1 cellular context compared by ENCODE assay signal in the genomic region with DNA sequence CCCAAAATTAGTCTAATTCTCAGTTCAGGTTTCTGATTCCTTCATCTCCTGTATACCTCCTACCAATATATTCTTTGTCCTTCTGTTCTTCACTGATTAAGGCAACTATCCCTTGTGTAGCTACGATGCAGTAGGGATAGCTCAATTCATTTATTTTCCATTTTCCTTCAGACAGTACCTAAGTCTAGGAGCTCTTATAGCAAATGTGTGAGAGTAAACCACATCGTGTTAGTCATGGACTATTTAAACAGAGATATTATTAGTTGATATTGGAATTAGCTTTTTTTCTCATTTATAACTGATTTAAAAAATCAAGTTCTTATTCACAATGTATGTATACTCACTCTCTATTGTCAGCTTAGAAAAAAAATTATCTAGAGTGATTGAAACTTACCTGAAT.
TF ChIP-seq lines count a peak whose summit lies in the region.

No MANE protein-coding gene starts in this region.

TF ChIP-seq in HepG2, 621 proteins besides CTCF, POLR2A, EP300 and RAD21 (continued from another document):
- TF ChIP-seq HNF4G (IDR thresholded peaks at IDR 0.05; ENCODE audit: borderline replicate concordance, low read depth, low read length) (no peak), HNF4G (CRISPR knock-in tag; IDR thresholded peaks at IDR 0.05; ENCODE audit: borderline replicate concordance, low read depth) (no peak)
- TF ChIP-seq, protein P1, sequence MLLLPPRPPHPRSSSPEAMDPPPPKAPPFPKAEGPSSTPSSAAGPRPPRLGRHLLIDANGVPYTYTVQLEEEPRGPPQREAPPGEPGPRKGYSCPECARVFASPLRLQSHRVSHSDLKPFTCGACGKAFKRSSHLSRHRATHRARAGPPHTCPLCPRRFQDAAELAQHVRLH (CRISPR knock-in tag; IDR thresholded peaks at IDR 0.05; ENCODE audit: borderline replicate concordance, low read depth), result no peak
TF ChIP-seq in HepG2: peak in this region for 0.
